In the genomic region with DNA sequence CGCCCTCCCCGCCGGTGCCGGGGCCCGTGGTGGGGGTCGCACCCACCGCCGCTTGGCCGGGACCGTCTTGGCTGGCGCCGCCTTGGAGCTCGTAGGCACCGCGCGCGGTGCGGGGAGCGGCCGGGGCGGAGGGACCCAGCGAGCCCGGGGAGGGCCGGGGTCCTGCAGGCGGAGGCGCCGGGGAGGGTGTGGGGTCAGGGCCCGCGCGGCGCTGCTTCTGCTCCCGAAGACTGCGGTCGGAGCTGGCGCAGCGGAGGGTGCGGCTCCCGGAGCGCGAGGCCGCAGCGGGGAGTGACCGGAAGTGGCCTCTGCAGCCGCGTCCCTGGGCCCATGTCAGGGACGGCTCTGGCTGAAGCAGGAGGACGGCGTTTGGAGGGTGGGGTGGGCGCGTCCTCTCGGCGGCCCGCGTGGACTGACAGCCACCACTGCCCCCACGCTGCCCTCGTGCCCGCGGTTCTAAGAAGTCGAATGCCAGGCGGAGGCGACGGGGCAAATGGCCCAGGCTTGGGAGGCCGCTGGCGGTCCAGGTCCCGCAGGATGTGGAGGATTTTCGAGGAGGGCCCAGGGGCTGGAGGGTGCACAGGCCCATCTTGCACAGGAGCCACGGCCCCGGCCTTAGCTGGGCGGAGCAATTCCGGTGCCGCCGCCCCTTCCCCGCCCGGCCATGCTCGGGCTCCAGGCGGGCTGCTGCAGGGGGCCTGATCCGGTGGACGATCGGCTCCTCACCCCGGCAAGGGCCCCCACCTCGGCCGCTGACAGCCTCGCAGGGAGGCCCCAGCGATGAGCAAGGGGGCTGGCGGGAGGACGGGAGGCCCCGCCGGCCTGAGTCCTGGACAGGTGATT, we compare ENCODE assay signal across 1 cellular context.
TF ChIP-seq lines count a peak whose summit lies in the region.

No MANE protein-coding gene starts in this region.

TF ChIP-seq in HepG2, 621 proteins besides CTCF, POLR2A, EP300 and RAD21 (continued from another document and continues in another):
- TF ChIP-seq ZIK1 (CRISPR knock-in tag; IDR thresholded peaks at IDR 0.05; ENCODE audit: borderline replicate concordance, low read depth) (no peak; the same call in 1 of the 2 replicates), TCF7 (IDR thresholded peaks at IDR 0.05; ENCODE audit: low read depth) (no peak), SPEN (CRISPR knock-in tag; IDR thresholded peaks at IDR 0.05; ENCODE audit: low read depth) (peak; percentile 79; the same call in 1 of the 2 replicates), ZNF556 (CRISPR knock-in tag; IDR thresholded peaks at IDR 0.05; ENCODE audit: borderline replicate concordance) (no peak; the same call in 1 of the 2 replicates), ZNF547 (CRISPR knock-in tag; IDR thresholded peaks at IDR 0.05) (peak; percentile 57), ZNF776 (CRISPR knock-in tag; IDR thresholded peaks at IDR 0.05) (peak; percentile 88), ZNF709 (CRISPR knock-in tag; IDR thresholded peaks at IDR 0.05) (0 out of 2 replicates have a peak, but pooled peaks have one; percentile 15), KMT2A (CRISPR knock-in tag; IDR thresholded peaks at IDR 0.05) (peak; percentile 87), ZNF557 (CRISPR knock-in tag; IDR thresholded peaks at IDR 0.05) (0 out of 2 replicates have a peak, but pooled peaks have one; percentile 64), MAFF (IDR thresholded peaks at IDR 0.05; ENCODE audit: low read depth, low read length) (no peak), RBAK (CRISPR knock-in tag; IDR thresholded peaks at IDR 0.05) (0 out of 2 replicates have a peak, but pooled peaks have one; percentile 36), MED13 (CRISPR knock-in tag; IDR thresholded peaks at IDR 0.05) (no peak), SMYD3 (CRISPR knock-in tag; IDR thresholded peaks at IDR 0.05) (0 out of 2 replicates have a peak, but pooled peaks have one; percentile 30), ZBTB8A (CRISPR knock-in tag; IDR thresholded peaks at IDR 0.05; ENCODE audit: borderline replicate concordance, low read depth) (no peak), ZNF264 (CRISPR knock-in tag; IDR thresholded peaks at IDR 0.05) (peak; percentile 78; the same call in 1 of the 2 replicates), ZKSCAN5 (CRISPR knock-in tag; IDR thresholded peaks at IDR 0.05) (no peak), NR2C2 (CRISPR knock-in tag; IDR thresholded peaks at IDR 0.05; ENCODE audit: borderline replicate concordance) (peak; percentile 62), CREB1 (IDR thresholded peaks at IDR 0.05) (no peak), CREB1 (CRISPR knock-in tag; IDR thresholded peaks at IDR 0.05) (no peak), ZNF136 (CRISPR knock-in tag; IDR thresholded peaks at IDR 0.05; ENCODE audit: low read depth) (no peak), TMF1 (CRISPR knock-in tag; IDR thresholded peaks at IDR 0.05; ENCODE audit: low read depth) (no peak), TARDBP (CRISPR knock-in tag; IDR thresholded peaks at IDR 0.05) (peak; percentile 67; the same call in 1 of the 2 replicates), HMG20B (CRISPR knock-in tag; conservative IDR thresholded peaks at IDR 0.05) (no peak; the same call in 1 of the 2 replicates), ZNF792 (CRISPR knock-in tag; IDR thresholded peaks at IDR 0.05) (no peak; the same call in 1 of the 2 replicates), ZFP90 (CRISPR knock-in tag; IDR thresholded peaks at IDR 0.05; ENCODE audit: borderline replicate concordance) (no peak; the same call in 1 of the 2 replicates), HES4 (CRISPR knock-in tag; IDR thresholded peaks at IDR 0.05; ENCODE audit: borderline replicate concordance) (peak; percentile 90), ZMYM4 (CRISPR knock-in tag; IDR thresholded peaks at IDR 0.05) (peak; percentile 60; the same call in 1 of the 2 replicates), PCBP2 (optimal IDR thresholded peaks at IDR 0.05; ENCODE audit: low read depth, low read length, poor library complexity, severe bottlenecking) (no peak), PAF1 (CRISPR knock-in tag; IDR thresholded peaks at IDR 0.05) (no peak), ZFP36 (IDR thresholded peaks at IDR 0.05; ENCODE audit: borderline replicate concordance, low read depth, low read length, partially characterized antibody) (no peak), ADNP (CRISPR knock-in tag; IDR thresholded peaks at IDR 0.05) (no peak)
- TF ChIP-seq, protein P1, sequence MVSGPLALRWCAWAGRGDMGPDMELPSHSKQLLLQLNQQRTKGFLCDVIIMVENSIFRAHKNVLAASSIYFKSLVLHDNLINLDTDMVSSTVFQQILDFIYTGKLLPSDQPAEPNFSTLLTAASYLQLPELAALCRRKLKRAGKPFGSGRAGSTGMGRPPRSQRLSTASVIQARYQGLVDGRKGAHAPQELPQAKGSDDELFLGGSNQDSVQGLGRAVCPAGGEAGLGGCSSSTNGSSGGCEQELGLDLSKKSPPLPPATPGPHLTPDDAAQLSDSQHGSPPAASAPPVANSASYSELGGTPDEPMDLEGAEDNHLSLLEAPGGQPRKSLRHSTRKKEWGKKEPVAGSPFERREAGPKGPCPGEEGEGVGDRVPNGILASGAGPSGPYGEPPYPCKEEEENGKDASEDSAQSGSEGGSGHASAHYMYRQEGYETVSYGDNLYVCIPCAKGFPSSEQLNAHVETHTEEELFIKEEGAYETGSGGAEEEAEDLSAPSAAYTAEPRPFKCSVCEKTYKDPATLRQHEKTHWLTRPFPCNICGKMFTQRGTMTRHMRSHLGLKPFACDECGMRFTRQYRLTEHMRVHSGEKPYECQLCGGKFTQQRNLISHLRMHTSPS (CRISPR knock-in tag; IDR thresholded peaks at IDR 0.05; ENCODE audit: low read depth) = peak; percentile 66
- TF ChIP-seq, protein P2, sequence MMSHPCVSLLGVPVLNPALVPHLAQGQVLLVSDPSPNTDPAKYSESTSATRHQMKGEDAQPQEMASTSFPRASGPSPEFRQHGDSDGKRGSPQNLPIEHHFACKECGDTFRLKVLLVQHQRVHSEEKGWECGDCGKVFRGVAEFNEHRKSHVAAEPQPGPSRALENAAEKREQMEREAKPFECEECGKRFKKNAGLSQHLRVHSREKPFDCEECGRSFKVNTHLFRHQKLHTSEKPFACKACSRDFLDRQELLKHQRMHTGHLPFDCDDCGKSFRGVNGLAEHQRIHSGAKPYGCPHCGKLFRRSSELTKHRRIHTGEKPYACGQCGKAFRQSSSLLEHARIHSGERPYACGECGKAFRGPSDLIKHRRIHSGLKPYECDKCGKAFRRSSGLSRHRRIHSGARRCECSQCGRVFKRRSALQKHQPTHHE (CRISPR knock-in tag; IDR thresholded peaks at IDR 0.05; ENCODE audit: borderline replicate concordance) = peak; percentile 79; the same call in 1 of the 2 replicates
- TF ChIP-seq, protein P3, sequence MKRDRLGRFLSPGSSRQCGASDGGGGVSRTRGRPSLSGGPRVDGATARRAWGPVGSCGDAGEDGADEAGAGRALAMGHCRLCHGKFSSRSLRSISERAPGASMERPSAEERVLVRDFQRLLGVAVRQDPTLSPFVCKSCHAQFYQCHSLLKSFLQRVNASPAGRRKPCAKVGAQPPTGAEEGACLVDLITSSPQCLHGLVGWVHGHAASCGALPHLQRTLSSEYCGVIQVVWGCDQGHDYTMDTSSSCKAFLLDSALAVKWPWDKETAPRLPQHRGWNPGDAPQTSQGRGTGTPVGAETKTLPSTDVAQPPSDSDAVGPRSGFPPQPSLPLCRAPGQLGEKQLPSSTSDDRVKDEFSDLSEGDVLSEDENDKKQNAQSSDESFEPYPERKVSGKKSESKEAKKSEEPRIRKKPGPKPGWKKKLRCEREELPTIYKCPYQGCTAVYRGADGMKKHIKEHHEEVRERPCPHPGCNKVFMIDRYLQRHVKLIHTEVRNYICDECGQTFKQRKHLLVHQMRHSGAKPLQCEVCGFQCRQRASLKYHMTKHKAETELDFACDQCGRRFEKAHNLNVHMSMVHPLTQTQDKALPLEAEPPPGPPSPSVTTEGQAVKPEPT (CRISPR knock-in tag; IDR thresholded peaks at IDR 0.05; ENCODE audit: low read depth) = 0 out of 2 replicates have a peak, but pooled peaks have one; percentile 38
- TF ChIP-seq, protein P4, sequence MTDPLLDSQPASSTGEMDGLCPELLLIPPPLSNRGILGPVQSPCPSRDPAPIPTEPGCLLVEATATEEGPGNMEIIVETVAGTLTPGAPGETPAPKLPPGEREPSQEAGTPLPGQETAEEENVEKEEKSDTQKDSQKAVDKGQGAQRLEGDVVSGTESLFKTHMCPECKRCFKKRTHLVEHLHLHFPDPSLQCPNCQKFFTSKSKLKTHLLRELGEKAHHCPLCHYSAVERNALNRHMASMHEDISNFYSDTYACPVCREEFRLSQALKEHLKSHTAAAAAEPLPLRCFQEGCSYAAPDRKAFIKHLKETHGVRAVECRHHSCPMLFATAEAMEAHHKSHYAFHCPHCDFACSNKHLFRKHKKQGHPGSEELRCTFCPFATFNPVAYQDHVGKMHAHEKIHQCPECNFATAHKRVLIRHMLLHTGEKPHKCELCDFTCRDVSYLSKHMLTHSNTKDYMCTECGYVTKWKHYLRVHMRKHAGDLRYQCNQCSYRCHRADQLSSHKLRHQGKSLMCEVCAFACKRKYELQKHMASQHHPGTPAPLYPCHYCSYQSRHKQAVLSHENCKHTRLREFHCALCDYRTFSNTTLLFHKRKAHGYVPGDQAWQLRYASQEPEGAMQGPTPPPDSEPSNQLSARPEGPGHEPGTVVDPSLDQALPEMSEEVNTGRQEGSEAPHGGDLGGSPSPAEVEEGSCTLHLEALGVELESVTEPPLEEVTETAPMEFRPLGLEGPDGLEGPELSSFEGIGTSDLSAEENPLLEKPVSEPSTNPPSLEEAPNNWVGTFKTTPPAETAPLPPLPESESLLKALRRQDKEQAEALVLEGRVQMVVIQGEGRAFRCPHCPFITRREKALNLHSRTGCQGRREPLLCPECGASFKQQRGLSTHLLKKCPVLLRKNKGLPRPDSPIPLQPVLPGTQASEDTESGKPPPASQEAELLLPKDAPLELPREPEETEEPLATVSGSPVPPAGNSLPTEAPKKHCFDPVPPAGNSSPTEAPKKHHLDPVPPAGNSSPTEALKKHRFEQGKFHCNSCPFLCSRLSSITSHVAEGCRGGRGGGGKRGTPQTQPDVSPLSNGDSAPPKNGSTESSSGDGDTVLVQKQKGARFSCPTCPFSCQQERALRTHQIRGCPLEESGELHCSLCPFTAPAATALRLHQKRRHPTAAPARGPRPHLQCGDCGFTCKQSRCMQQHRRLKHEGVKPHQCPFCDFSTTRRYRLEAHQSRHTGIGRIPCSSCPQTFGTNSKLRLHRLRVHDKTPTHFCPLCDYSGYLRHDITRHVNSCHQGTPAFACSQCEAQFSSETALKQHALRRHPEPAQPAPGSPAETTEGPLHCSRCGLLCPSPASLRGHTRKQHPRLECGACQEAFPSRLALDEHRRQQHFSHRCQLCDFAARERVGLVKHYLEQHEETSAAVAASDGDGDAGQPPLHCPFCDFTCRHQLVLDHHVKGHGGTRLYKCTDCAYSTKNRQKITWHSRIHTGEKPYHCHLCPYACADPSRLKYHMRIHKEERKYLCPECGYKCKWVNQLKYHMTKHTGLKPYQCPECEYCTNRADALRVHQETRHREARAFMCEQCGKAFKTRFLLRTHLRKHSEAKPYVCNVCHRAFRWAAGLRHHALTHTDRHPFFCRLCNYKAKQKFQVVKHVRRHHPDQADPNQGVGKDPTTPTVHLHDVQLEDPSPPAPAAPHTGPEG (CRISPR knock-in tag; IDR thresholded peaks at IDR 0.05) = no peak
- TF ChIP-seq, protein P5, sequence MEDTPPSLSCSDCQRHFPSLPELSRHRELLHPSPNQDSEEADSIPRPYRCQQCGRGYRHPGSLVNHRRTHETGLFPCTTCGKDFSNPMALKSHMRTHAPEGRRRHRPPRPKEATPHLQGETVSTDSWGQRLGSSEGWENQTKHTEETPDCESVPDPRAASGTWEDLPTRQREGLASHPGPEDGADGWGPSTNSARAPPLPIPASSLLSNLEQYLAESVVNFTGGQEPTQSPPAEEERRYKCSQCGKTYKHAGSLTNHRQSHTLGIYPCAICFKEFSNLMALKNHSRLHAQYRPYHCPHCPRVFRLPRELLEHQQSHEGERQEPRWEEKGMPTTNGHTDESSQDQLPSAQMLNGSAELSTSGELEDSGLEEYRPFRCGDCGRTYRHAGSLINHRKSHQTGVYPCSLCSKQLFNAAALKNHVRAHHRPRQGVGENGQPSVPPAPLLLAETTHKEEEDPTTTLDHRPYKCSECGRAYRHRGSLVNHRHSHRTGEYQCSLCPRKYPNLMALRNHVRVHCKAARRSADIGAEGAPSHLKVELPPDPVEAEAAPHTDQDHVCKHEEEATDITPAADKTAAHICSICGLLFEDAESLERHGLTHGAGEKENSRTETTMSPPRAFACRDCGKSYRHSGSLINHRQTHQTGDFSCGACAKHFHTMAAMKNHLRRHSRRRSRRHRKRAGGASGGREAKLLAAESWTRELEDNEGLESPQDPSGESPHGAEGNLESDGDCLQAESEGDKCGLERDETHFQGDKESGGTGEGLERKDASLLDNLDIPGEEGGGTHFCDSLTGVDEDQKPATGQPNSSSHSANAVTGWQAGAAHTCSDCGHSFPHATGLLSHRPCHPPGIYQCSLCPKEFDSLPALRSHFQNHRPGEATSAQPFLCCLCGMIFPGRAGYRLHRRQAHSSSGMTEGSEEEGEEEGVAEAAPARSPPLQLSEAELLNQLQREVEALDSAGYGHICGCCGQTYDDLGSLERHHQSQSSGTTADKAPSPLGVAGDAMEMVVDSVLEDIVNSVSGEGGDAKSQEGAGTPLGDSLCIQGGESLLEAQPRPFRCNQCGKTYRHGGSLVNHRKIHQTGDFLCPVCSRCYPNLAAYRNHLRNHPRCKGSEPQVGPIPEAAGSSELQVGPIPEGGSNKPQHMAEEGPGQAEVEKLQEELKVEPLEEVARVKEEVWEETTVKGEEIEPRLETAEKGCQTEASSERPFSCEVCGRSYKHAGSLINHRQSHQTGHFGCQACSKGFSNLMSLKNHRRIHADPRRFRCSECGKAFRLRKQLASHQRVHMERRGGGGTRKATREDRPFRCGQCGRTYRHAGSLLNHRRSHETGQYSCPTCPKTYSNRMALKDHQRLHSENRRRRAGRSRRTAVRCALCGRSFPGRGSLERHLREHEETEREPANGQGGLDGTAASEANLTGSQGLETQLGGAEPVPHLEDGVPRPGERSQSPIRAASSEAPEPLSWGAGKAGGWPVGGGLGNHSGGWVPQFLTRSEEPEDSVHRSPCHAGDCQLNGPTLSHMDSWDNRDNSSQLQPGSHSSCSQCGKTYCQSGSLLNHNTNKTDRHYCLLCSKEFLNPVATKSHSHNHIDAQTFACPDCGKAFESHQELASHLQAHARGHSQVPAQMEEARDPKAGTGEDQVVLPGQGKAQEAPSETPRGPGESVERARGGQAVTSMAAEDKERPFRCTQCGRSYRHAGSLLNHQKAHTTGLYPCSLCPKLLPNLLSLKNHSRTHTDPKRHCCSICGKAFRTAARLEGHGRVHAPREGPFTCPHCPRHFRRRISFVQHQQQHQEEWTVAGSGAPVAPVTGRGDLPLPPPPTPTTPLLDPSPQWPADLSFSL (CRISPR knock-in tag; IDR thresholded peaks at IDR 0.05) = no peak
- TF ChIP-seq, protein P6, sequence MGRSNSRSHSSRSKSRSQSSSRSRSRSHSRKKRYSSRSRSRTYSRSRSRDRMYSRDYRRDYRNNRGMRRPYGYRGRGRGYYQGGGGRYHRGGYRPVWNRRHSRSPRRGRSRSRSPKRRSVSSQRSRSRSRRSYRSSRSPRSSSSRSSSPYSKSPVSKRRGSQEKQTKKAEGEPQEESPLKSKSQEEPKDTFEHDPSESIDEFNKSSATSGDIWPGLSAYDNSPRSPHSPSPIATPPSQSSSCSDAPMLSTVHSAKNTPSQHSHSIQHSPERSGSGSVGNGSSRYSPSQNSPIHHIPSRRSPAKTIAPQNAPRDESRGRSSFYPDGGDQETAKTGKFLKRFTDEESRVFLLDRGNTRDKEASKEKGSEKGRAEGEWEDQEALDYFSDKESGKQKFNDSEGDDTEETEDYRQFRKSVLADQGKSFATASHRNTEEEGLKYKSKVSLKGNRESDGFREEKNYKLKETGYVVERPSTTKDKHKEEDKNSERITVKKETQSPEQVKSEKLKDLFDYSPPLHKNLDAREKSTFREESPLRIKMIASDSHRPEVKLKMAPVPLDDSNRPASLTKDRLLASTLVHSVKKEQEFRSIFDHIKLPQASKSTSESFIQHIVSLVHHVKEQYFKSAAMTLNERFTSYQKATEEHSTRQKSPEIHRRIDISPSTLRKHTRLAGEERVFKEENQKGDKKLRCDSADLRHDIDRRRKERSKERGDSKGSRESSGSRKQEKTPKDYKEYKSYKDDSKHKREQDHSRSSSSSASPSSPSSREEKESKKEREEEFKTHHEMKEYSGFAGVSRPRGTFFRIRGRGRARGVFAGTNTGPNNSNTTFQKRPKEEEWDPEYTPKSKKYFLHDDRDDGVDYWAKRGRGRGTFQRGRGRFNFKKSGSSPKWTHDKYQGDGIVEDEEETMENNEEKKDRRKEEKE (IDR thresholded peaks at IDR 0.05) = no peak
